ENCODE assay signal across 16 cellular contexts in genomic region chr4:138553001-138553845, GRCh38.
"Had no signal": no experiment of that assay in that cellular context is flagged by ENCODE, and none has a peak within 500 bp of the region (broad histone marks: within the 10 kb centered on the region; RNA-seq: fewer than 3 reads in every experiment).

No MANE protein-coding gene starts in this region.

- H3K27me3 ChIP-seq: colonic mucosa, esophagus squamous epithelium, gastroesophageal sphincter, right lobe of liver had no signal

- DNase-seq: cerebellar nuclear complex; colonic mucosa; dermis blood vessel endothelial cell; esophagus squamous epithelium; foreskin fibroblast; hippocampal formation; kidney glomerular epithelial cell; lower lobe of right lung; natural killer cell; stimulated activated CD4-positive, alpha-beta T cell treated with anti-CD3 and anti-CD28 coated beads, Interleukin-4, amount 100 ng/mL, for 1 hour; stimulated activated CD8-positive, alpha-beta memory T cell treated with anti-CD3 and anti-CD28 coated beads, Interleukin-4, amount 100 ng/mL, for 48 hours had no signal

- H3K36me3 ChIP-seq: colonic mucosa, esophagus squamous epithelium, gastroesophageal sphincter, lower lobe of right lung, right lobe of liver, thoracic aorta had no signal

- H3K27ac ChIP-seq: colonic mucosa, esophagus squamous epithelium, gastroesophageal sphincter, lower lobe of right lung, right lobe of liver, thoracic aorta had no signal

- H3K9me3 ChIP-seq: colonic mucosa, esophagus squamous epithelium, gastroesophageal sphincter, lower lobe of right lung, right lobe of liver, thoracic aorta had no signal

- H3K4me3 ChIP-seq: colonic mucosa, esophagus squamous epithelium, gastroesophageal sphincter, lower lobe of right lung, right lobe of liver, thoracic aorta had no signal

- H3K4me1 ChIP-seq: colonic mucosa, esophagus squamous epithelium, gastroesophageal sphincter, lower lobe of right lung, right lobe of liver had no signal

- ATAC-seq: gastroesophageal sphincter; left lobe of liver; lower lobe of right lung; natural killer cell; right lobe of liver; stimulated activated effector memory CD8-positive, alpha-beta T cell treated with anti-CD3 and anti-CD28 coated beads, Interleukin-12 subunit alpha, Interleukin-12 subunit beta, amount 100 ng/mL, for 72 hours had no signal
